Comparison of ENCODE assay signal across 1 cellular context in the genomic region with DNA sequence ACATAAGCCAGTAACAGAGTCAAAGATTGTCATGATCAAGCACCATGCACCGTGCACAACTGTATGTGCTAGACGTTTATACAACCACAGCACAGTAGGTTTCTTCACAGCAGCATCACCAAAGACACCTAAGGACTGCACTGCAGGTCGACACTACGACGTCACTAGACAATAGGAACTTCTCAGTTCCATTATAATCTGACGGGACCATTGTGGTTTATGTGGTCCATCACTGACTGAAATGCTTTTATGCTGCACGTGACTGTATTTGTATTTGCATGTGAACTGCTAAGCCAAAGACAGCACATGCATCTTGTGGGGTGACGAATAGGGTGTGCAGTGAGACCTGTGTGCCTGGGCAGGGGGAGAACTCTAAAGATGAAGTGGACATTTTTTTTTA.
TF ChIP-seq lines count a peak whose summit lies in the region.

No MANE protein-coding gene starts in this region.

TF ChIP-seq in GM12878, 131 proteins besides CTCF, POLR2A, EP300 and RAD21 (continued from another document and continues in another):
- TF ChIP-seq, protein P1, sequence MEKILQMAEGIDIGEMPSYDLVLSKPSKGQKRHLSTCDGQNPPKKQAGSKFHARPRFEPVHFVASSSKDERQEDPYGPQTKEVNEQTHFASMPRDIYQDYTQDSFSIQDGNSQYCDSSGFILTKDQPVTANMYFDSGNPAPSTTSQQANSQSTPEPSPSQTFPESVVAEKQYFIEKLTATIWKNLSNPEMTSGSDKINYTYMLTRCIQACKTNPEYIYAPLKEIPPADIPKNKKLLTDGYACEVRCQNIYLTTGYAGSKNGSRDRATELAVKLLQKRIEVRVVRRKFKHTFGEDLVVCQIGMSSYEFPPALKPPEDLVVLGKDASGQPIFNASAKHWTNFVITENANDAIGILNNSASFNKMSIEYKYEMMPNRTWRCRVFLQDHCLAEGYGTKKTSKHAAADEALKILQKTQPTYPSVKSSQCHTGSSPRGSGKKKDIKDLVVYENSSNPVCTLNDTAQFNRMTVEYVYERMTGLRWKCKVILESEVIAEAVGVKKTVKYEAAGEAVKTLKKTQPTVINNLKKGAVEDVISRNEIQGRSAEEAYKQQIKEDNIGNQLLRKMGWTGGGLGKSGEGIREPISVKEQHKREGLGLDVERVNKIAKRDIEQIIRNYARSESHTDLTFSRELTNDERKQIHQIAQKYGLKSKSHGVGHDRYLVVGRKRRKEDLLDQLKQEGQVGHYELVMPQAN (conservative IDR thresholded peaks at IDR 0.05): no peak
- TF ChIP-seq, protein P2, sequence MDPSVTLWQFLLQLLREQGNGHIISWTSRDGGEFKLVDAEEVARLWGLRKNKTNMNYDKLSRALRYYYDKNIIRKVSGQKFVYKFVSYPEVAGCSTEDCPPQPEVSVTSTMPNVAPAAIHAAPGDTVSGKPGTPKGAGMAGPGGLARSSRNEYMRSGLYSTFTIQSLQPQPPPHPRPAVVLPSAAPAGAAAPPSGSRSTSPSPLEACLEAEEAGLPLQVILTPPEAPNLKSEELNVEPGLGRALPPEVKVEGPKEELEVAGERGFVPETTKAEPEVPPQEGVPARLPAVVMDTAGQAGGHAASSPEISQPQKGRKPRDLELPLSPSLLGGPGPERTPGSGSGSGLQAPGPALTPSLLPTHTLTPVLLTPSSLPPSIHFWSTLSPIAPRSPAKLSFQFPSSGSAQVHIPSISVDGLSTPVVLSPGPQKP (IDR thresholded peaks at IDR 0.05; ENCODE audit: low read depth, low read length): no peak
- TF ChIP-seq, protein P3, sequence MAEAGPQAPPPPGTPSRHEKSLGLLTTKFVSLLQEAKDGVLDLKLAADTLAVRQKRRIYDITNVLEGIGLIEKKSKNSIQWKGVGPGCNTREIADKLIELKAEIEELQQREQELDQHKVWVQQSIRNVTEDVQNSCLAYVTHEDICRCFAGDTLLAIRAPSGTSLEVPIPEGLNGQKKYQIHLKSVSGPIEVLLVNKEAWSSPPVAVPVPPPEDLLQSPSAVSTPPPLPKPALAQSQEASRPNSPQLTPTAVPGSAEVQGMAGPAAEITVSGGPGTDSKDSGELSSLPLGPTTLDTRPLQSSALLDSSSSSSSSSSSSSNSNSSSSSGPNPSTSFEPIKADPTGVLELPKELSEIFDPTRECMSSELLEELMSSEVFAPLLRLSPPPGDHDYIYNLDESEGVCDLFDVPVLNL (IDR thresholded peaks at IDR 0.05; ENCODE audit: low read depth, low read length): no peak
- TF ChIP-seq TCF12 (IDR thresholded peaks at IDR 0.05; ENCODE audit: low read depth, low read length) (no peak), CBX5 (IDR thresholded peaks at IDR 0.05; ENCODE audit: low read depth) (no peak), SRF (IDR thresholded peaks at IDR 0.05; ENCODE audit: low read depth in 2 of 2, low read length in 2 of 2) (no peak), ZSCAN29 (IDR thresholded peaks at IDR 0.05) (no peak), ZNF622 (IDR thresholded peaks at IDR 0.05) (no peak), MXI1 (IDR thresholded peaks at IDR 0.05; ENCODE audit: low read depth, low read length) (no peak), GABPA (IDR thresholded peaks at IDR 0.05; ENCODE audit: low read depth) (no peak), ATF7 (IDR thresholded peaks at IDR 0.05; ENCODE audit: low read depth) (peak; percentile 56; the same call in 1 of the 2 replicates), CEBPB (IDR thresholded peaks at IDR 0.05; ENCODE audit: borderline replicate concordance in 1 of 2, low read depth in 2 of 2, low read length in 2 of 2) (no peak), SIX5 (IDR thresholded peaks at IDR 0.05; ENCODE audit: low read depth, low read length, severe bottlenecking) (no peak), SMAD5 (IDR thresholded peaks at IDR 0.05; ENCODE audit: low read depth) (no peak), POU2F2 (IDR thresholded peaks at IDR 0.05; ENCODE audit: borderline replicate concordance, low read depth, low read length) (peak; percentile 79; the same call in 1 of the 3 replicates), CHD1 (IDR thresholded peaks at IDR 0.05; ENCODE audit: low read depth, low read length) (no peak), SP1 (IDR thresholded peaks at IDR 0.05; ENCODE audit: low read depth, low read length) (no peak), SREBF1 (IDR thresholded peaks at IDR 0.05; ENCODE audit: low read length) (no peak), SUZ12 (IDR thresholded peaks at IDR 0.05; ENCODE audit: unreplicated experiment) (no peak), MYB (IDR thresholded peaks at IDR 0.05; ENCODE audit: borderline replicate concordance, low read depth, low read length) (no peak), CHD2 (IDR thresholded peaks at IDR 0.05; ENCODE audit: borderline replicate concordance, low read depth, low read length) (no peak), RBBP5 (conservative IDR thresholded peaks at IDR 0.05) (no peak), ZNF384 (IDR thresholded peaks at IDR 0.05; ENCODE audit: borderline replicate concordance, low read depth, low read length) (no peak), BACH1 (IDR thresholded peaks at IDR 0.05; ENCODE audit: borderline replicate concordance) (no peak), JUNB (IDR thresholded peaks at IDR 0.05) (no peak), KAT2A (conservative IDR thresholded peaks at IDR 0.05; ENCODE audit: control insufficient read depth, low read depth, low read length) (no peak), CHD4 (IDR thresholded peaks at IDR 0.05) (no peak), HDAC2 (IDR thresholded peaks at IDR 0.05) (no peak), RAD51 (IDR thresholded peaks at IDR 0.05) (peak; percentile 86), HDGF (IDR thresholded peaks at IDR 0.05) (no peak), CBX3 (IDR thresholded peaks at IDR 0.05; ENCODE audit: borderline replicate concordance, low read depth) (no peak), IRF4 (IDR thresholded peaks at IDR 0.05; ENCODE audit: low read depth, low read length) (no peak), DPF2 (IDR thresholded peaks at IDR 0.05) (no peak), SMARCA5 (IDR thresholded peaks at IDR 0.05) (no peak), MYC (IDR thresholded peaks at IDR 0.05; ENCODE audit: insufficient read depth, insufficient read length, insufficient replicate concordance, low read length, severe bottlenecking) (no peak), FOXK2 (IDR thresholded peaks at IDR 0.05) (no peak), NBN (IDR thresholded peaks at IDR 0.05) (no peak; the same call in 1 of the 2 replicates)
- TF ChIP-seq, protein P4, sequence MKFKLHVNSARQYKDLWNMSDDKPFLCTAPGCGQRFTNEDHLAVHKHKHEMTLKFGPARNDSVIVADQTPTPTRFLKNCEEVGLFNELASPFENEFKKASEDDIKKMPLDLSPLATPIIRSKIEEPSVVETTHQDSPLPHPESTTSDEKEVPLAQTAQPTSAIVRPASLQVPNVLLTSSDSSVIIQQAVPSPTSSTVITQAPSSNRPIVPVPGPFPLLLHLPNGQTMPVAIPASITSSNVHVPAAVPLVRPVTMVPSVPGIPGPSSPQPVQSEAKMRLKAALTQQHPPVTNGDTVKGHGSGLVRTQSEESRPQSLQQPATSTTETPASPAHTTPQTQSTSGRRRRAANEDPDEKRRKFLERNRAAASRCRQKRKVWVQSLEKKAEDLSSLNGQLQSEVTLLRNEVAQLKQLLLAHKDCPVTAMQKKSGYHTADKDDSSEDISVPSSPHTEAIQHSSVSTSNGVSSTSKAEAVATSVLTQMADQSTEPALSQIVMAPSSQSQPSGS (IDR thresholded peaks at IDR 0.05; ENCODE audit: low read length): no peak
- TF ChIP-seq, protein P5, sequence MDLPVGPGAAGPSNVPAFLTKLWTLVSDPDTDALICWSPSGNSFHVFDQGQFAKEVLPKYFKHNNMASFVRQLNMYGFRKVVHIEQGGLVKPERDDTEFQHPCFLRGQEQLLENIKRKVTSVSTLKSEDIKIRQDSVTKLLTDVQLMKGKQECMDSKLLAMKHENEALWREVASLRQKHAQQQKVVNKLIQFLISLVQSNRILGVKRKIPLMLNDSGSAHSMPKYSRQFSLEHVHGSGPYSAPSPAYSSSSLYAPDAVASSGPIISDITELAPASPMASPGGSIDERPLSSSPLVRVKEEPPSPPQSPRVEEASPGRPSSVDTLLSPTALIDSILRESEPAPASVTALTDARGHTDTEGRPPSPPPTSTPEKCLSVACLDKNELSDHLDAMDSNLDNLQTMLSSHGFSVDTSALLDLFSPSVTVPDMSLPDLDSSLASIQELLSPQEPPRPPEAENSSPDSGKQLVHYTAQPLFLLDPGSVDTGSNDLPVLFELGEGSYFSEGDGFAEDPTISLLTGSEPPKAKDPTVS (IDR thresholded peaks at IDR 0.05; ENCODE audit: low read depth, low read length): no peak
- TF ChIP-seq, protein P6, sequence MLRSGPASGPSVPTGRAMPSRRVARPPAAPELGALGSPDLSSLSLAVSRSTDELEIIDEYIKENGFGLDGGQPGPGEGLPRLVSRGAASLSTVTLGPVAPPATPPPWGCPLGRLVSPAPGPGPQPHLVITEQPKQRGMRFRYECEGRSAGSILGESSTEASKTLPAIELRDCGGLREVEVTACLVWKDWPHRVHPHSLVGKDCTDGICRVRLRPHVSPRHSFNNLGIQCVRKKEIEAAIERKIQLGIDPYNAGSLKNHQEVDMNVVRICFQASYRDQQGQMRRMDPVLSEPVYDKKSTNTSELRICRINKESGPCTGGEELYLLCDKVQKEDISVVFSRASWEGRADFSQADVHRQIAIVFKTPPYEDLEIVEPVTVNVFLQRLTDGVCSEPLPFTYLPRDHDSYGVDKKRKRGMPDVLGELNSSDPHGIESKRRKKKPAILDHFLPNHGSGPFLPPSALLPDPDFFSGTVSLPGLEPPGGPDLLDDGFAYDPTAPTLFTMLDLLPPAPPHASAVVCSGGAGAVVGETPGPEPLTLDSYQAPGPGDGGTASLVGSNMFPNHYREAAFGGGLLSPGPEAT (IDR thresholded peaks at IDR 0.05; ENCODE audit: low read depth): no peak
- TF ChIP-seq, protein P7, sequence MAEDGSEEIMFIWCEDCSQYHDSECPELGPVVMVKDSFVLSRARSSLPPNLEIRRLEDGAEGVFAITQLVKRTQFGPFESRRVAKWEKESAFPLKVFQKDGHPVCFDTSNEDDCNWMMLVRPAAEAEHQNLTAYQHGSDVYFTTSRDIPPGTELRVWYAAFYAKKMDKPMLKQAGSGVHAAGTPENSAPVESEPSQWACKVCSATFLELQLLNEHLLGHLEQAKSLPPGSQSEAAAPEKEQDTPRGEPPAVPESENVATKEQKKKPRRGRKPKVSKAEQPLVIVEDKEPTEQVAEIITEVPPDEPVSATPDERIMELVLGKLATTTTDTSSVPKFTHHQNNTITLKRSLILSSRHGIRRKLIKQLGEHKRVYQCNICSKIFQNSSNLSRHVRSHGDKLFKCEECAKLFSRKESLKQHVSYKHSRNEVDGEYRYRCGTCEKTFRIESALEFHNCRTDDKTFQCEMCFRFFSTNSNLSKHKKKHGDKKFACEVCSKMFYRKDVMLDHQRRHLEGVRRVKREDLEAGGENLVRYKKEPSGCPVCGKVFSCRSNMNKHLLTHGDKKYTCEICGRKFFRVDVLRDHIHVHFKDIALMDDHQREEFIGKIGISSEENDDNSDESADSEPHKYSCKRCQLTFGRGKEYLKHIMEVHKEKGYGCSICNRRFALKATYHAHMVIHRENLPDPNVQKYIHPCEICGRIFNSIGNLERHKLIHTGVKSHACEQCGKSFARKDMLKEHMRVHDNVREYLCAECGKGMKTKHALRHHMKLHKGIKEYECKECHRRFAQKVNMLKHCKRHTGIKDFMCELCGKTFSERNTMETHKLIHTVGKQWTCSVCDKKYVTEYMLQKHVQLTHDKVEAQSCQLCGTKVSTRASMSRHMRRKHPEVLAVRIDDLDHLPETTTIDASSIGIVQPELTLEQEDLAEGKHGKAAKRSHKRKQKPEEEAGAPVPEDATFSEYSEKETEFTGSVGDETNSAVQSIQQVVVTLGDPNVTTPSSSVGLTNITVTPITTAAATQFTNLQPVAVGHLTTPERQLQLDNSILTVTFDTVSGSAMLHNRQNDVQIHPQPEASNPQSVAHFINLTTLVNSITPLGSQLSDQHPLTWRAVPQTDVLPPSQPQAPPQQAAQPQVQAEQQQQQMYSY (CRISPR knock-in tag; IDR thresholded peaks at IDR 0.05): no peak
- TF ChIP-seq, protein P8, sequence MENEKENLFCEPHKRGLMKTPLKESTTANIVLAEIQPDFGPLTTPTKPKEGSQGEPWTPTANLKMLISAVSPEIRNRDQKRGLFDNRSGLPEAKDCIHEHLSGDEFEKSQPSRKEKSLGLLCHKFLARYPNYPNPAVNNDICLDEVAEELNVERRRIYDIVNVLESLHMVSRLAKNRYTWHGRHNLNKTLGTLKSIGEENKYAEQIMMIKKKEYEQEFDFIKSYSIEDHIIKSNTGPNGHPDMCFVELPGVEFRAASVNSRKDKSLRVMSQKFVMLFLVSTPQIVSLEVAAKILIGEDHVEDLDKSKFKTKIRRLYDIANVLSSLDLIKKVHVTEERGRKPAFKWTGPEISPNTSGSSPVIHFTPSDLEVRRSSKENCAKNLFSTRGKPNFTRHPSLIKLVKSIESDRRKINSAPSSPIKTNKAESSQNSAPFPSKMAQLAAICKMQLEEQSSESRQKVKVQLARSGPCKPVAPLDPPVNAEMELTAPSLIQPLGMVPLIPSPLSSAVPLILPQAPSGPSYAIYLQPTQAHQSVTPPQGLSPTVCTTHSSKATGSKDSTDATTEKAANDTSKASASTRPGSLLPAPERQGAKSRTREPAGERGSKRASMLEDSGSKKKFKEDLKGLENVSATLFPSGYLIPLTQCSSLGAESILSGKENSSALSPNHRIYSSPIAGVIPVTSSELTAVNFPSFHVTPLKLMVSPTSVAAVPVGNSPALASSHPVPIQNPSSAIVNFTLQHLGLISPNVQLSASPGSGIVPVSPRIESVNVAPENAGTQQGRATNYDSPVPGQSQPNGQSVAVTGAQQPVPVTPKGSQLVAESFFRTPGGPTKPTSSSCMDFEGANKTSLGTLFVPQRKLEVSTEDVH (IDR thresholded peaks at IDR 0.05; ENCODE audit: low read depth, partially characterized antibody): no peak
- TF ChIP-seq, protein P9, sequence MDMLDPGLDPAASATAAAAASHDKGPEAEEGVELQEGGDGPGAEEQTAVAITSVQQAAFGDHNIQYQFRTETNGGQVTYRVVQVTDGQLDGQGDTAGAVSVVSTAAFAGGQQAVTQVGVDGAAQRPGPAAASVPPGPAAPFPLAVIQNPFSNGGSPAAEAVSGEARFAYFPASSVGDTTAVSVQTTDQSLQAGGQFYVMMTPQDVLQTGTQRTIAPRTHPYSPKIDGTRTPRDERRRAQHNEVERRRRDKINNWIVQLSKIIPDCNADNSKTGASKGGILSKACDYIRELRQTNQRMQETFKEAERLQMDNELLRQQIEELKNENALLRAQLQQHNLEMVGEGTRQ (IDR thresholded peaks at IDR 0.05; ENCODE audit: borderline replicate concordance, low read depth, low read length): peak; percentile 52; the same call in 1 of the 2 replicates
- TF ChIP-seq, protein P10, sequence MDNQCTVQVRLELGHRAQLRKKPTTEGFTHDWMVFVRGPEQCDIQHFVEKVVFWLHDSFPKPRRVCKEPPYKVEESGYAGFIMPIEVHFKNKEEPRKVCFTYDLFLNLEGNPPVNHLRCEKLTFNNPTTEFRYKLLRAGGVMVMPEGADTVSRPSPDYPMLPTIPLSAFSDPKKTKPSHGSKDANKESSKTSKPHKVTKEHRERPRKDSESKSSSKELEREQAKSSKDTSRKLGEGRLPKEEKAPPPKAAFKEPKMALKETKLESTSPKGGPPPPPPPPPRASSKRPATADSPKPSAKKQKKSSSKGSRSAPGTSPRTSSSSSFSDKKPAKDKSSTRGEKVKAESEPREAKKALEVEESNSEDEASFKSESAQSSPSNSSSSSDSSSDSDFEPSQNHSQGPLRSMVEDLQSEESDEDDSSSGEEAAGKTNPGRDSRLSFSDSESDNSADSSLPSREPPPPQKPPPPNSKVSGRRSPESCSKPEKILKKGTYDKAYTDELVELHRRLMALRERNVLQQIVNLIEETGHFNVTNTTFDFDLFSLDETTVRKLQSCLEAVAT (IDR thresholded peaks at IDR 0.05): peak; percentile 68; the same call in 1 of the 2 replicates
